ENCODE assay signal across 7 cellular contexts in genomic region chr16:83689385-83689831, GRCh38.
DNase-seq lines count a peak whose midpoint lies in the region; ATAC-seq and TF ChIP-seq lines count a peak whose summit lies in the region.

No MANE protein-coding gene starts in this region.

- BruUV-seq in Caco-2 (replicated peaks; lab: Mats Ljungman, UMichigan): no TSS peak

- no peaks in the 10 kb centered on the region for H3K9me3 Mint-ChIP-seq in Caco-2 (ENCODE audit: unreplicated experiment)

- no peaks in the 10 kb centered on the region for H3K27me3 ChIP-seq in skeletal muscle tissue (ENCODE audit: control insufficient read depth in 3 of 3, insufficient read depth in 3 of 3, low read length in 3 of 3)
- no peaks in the 10 kb centered on the region; the same call in 1 of the 2 replicates for H3K27me3 ChIP-seq in Caco-2 (replicated peaks; ENCODE audit: control insufficient read depth, insufficient read depth, low read length)

- POLR2A ChIA-PET in Caco-2 (lab: Charles Lee): no interaction called here

- peak overlapping the region; percentile 48 for H3K27ac ChIP-seq in skeletal muscle tissue (ENCODE audit: low read depth, low read length)

- H3K4me3 ChIP-seq in skeletal muscle tissue (ENCODE audit: low read length in 3 of 3) (peak overlapping the region in 1 of 3 donors; percentile 17), Caco-2 (ENCODE audit: low read depth, low read length) (no peak overlapping the region)

- H3K9me3 ChIP-seq in skeletal muscle tissue (ENCODE audit: control insufficient read depth in 3 of 3, low read length in 3 of 3): no peaks in the 10 kb centered on the region
- no peaks in the 10 kb centered on the region for H3K9me3 ChIP-seq in Caco-2

- H3K4me1 Mint-ChIP-seq in Caco-2 (ENCODE audit: low read depth, unreplicated experiment): no peaks in the 10 kb centered on the region

- H3K36me3 ChIP-seq in skeletal muscle tissue (ENCODE audit: control insufficient read depth in 3 of 3, insufficient read depth in 3 of 3, low read length in 3 of 3): no peaks in the 10 kb centered on the region
- no peaks in the 10 kb centered on the region for H3K36me3 ChIP-seq in Caco-2 (ENCODE audit: control insufficient read depth, insufficient read depth, low read length)

- CTCF ChIA-PET in Caco-2 (lab: Charles Lee): no interaction called here

- no peak overlapping the region for H3K9ac ChIP-seq in skeletal muscle tissue (ENCODE audit: low read depth in 1 of 3, low read length in 3 of 3)

- no peaks in the 10 kb centered on the region for H3K36me3 Mint-ChIP-seq in Caco-2 (ENCODE audit: insufficient read depth, unreplicated experiment)

- peak; percentile 95 for DNase-seq in M059J (ENCODE audit: low read depth)
- peak; percentile 72 for DNase-seq in epidermal melanocyte (ENCODE audit: insufficient read length, low spot score)
- DNase-seq in Caco-2: no peak
- DNase-seq in stimulated activated CD4-positive, alpha-beta T cell treated with anti-CD3 and anti-CD28 coated beads, Interleukin-12 subunit alpha, Interleukin-12 subunit beta, amount 100 ng/mL, for 4 hours: no peak

- H3K27me3 Mint-ChIP-seq in Caco-2 (ENCODE audit: insufficient read depth, unreplicated experiment): peaks cover 9% of the 10 kb centered on the region

- intact Hi-C loops in Caco-2 (cut with micrococcal nuclease; ENCODE audit: unreplicated experiment): no loop called here

- peaks cover 7 to 17% (median 11%) of the 10 kb centered on the region in 3 donors for H3K4me1 ChIP-seq in skeletal muscle tissue (ENCODE audit: control insufficient read depth in 3 of 3, insufficient read depth in 3 of 3, low read length in 3 of 3)
- no peaks in the 10 kb centered on the region for H3K4me1 ChIP-seq in Caco-2

- TF ChIP-seq CTCF in Caco-2 (IDR thresholded peaks at IDR 0.05; ENCODE audit: insufficient read depth in 1 of 2, low read depth in 1 of 2, low read length in 1 of 2, severe bottlenecking in 1 of 2, unreplicated experiment in 1 of 2): no peak

- no peak overlapping the region for H3K4me3 Mint-ChIP-seq in Caco-2 (ENCODE audit: unreplicated experiment)

- no peak overlapping the region for H3K27ac Mint-ChIP-seq in Caco-2 (ENCODE audit: unreplicated experiment)

- ATAC-seq in GM19468 (IDR thresholded peaks at IDR 0.05; ENCODE audit: extremely low read depth, unreplicated experiment): peak; percentile 45
- no peak for ATAC-seq in GM19328 (IDR thresholded peaks at IDR 0.05; ENCODE audit: unreplicated experiment)

Comparison
In these comparisons a context has a peak if more than half of its experiments do, and no peak if none do; other contexts are left out.
1. DNase-seq: peak in M059J (single experiment) and epidermal melanocyte (single experiment); none in Caco-2 (0 of 2) and stimulated activated CD4-positive, alpha-beta T cell treated with anti-CD3 and anti-CD28 coated beads, Interleukin-12 subunit alpha, Interleukin-12 subunit beta, amount 100 ng/mL, for 4 hours (single experiment).